ENCODE assay signal across 8 cellular contexts in genomic region chr3:117997201-117998049, GRCh38.
A peak's percentile ranks its signal among the peaks of the same experiment; 100 is the strongest.
DNase-seq lines count a peak whose midpoint lies in the region; ATAC-seq and TF ChIP-seq lines count a peak whose summit lies in the region.

No MANE protein-coding gene starts in this region.

- 5 to 8% methylated on average over 33 to 48 of the region's 48 CpGs for WGBS in endodermal cell (ENCODE audit: insufficient coverage in 1 of 2, insufficient read length in 1 of 2), 2 experiments

- no peaks in the 10 kb centered on the region for H3K36me3 Mint-ChIP-seq in endodermal cell (ENCODE audit: low read depth)

- CTCF ChIA-PET in BJ (lab: Yijun Ruan, JAX): interaction anchor here (0.5 to 2.8 kb wide), 25 partner anchors 8 to 1226 kb away, joined by 3 to 17 read pairs (median 3); no protein-coding TSS in a partner anchor

- H3K36me3 ChIP-seq in BJ (ENCODE audit: control insufficient read depth, insufficient read depth, low read length): no peaks in the 10 kb centered on the region
- no peaks in the 10 kb centered on the region for H3K36me3 ChIP-seq in endodermal cell (ENCODE audit: control insufficient read depth, insufficient read depth, low read length)
- no peaks in the 10 kb centered on the region for H3K36me3 ChIP-seq in lower lobe of right lung

- H3K27ac Mint-ChIP-seq in endodermal cell: no peak overlapping the region

- H3K27ac ChIP-seq in endodermal cell (ENCODE audit: low read depth, low read length): no peak overlapping the region
- H3K27ac ChIP-seq in lower lobe of right lung: peak overlapping the region; percentile 60

- POLR2A ChIA-PET in BJ (lab: Charles Lee): no interaction called here

- peak; percentile 96 for TF ChIP-seq CTCF in BJ (IDR thresholded peaks at IDR 0.05; ENCODE audit: insufficient read depth, low read depth, low read length)
- peak; percentile 91 for TF ChIP-seq CTCF in endodermal cell (conservative IDR thresholded peaks at IDR 0.05)
- peak; percentile 81 for TF ChIP-seq CTCF in lower lobe of right lung (IDR thresholded peaks at IDR 0.05)

- H3K4me3 Mint-ChIP-seq in endodermal cell: no peak overlapping the region

- peaks cover 2% of the 10 kb centered on the region for H3K4me1 Mint-ChIP-seq in endodermal cell

- DNase-seq in BJ (ENCODE audit: low read depth) (peak; percentile 18), NCI-H2107 (lab: John Stamatoyannopoulos, UW) (peak; percentile 52), endodermal cell (peak; percentile 95), lower lobe of right lung (peak; percentile 83)
- DNase-seq in stimulated activated CD4-positive, alpha-beta T cell treated with anti-CD3 and anti-CD28 coated beads, TNF-alpha, amount 100 ng/mL, for 24 hours (ENCODE audit: low read depth in 3 of 3): peak in 2 of 3 experiments; percentile 1 to 43

- ATAC-seq in GM19043 (IDR thresholded peaks at IDR 0.05; ENCODE audit: low read depth, unreplicated experiment) (peak; percentile 92), HG03139 (IDR thresholded peaks at IDR 0.05; ENCODE audit: unreplicated experiment) (peak; percentile 95), lower lobe of right lung (peak; percentile 94)
- peak; percentile 53 to 55 for ATAC-seq in activated CD4-positive, CD25-positive, alpha-beta regulatory T cell treated with anti-CD3 and anti-CD28 coated beads, Interleukin-2, amount 50 U/mL, for 24 hours

- H3K9me3 Mint-ChIP-seq in endodermal cell: no peaks in the 10 kb centered on the region

- H3K4me3 ChIP-seq in BJ (ENCODE audit: low read depth, low read length): peak overlapping the region; percentile 50
- peak overlapping the region; percentile 79 for H3K4me3 ChIP-seq in endodermal cell (ENCODE audit: low read length)
- H3K4me3 ChIP-seq in lower lobe of right lung: peak overlapping the region; percentile 61

- H3K27me3 Mint-ChIP-seq in endodermal cell (ENCODE audit: insufficient read depth): peaks cover 22% of the 10 kb centered on the region

- H3K9ac ChIP-seq in endodermal cell (ENCODE audit: extremely low read depth, low read length, poor library complexity, severe bottlenecking): no peak overlapping the region

- no peaks in the 10 kb centered on the region for H3K4me1 ChIP-seq in endodermal cell (ENCODE audit: control insufficient read depth, insufficient read depth, low read length)
- no peaks in the 10 kb centered on the region for H3K4me1 ChIP-seq in lower lobe of right lung

- H3K9me3 ChIP-seq in endodermal cell (ENCODE audit: control insufficient read depth, low read length) (no peaks in the 10 kb centered on the region), lower lobe of right lung (no peaks in the 10 kb centered on the region)

- intact Hi-C loops in lower lobe of right lung (cut with DNase I): no loop called here

- H3K27me3 ChIP-seq in BJ (ENCODE audit: control insufficient read depth, insufficient read depth, low read length) (peaks cover 3% of the 10 kb centered on the region; the same call in 1 of the 2 replicates), endodermal cell (ENCODE audit: control insufficient read depth, insufficient read depth, low read length, poor library complexity, severe bottlenecking) (peaks cover 23% of the 10 kb centered on the region), lower lobe of right lung (ENCODE audit: low read depth) (peaks cover 5% of the 10 kb centered on the region)

Comparison
In these comparisons a context has a peak if more than half of its experiments do, and no peak if none do; other contexts are left out.
1. DNase-seq: peak in every context shown above with its lines; median percentile 95 in endodermal cell; 83 in lower lobe of right lung; 52 in NCI-H2107; 22 in stimulated activated CD4-positive, alpha-beta T cell treated with anti-CD3 and anti-CD28 coated beads, TNF-alpha, amount 100 ng/mL, for 24 hours; 18 in BJ.